ENCODE assay signal across 11 cellular contexts in genomic region chr3:151283907-151284461, GRCh38. TPM values are rescaled to one million over a fixed set of nuclear protein-coding genes. Genes with fewer than 3 reads are reported as not detected.
DNase-seq lines count a peak whose midpoint lies in the region; ATAC-seq and TF ChIP-seq lines count a peak whose summit lies in the region.
"Had no signal": no experiment of that assay in that cellular context is flagged by ENCODE, and none has a peak within 500 bp of the region (broad histone marks: within the 10 kb centered on the region; RNA-seq: fewer than 3 reads in every experiment).

No MANE protein-coding gene starts in this region.

- no peaks in the 10 kb centered on the region for H3K36me3 Mint-ChIP-seq in natural killer cell treated with Interleukin-12 subunit alpha and Interleukin-12 subunit beta and Interleukin-15 and Interleukin-18, amount 100 ng/mL, for 72 hours
- no peaks in the 10 kb centered on the region for H3K36me3 Mint-ChIP-seq in natural killer cell
- H3K36me3 Mint-ChIP-seq in activated T-helper 17 cell treated with anti-CD3 and anti-CD28 coated beads, Interleukin-2, amount 50 U/mL, for 72 hours (ENCODE audit: low read depth), result no peaks in the 10 kb centered on the region

- H3K9me3 Mint-ChIP-seq in natural killer cell treated with Interleukin-12 subunit alpha and Interleukin-12 subunit beta and Interleukin-15 and Interleukin-18, amount 100 ng/mL, for 72 hours, result no peaks in the 10 kb centered on the region
- no peaks in the 10 kb centered on the region for H3K9me3 Mint-ChIP-seq in natural killer cell
- no peaks in the 10 kb centered on the region for H3K9me3 Mint-ChIP-seq in activated T-helper 17 cell treated with anti-CD3 and anti-CD28 coated beads, Interleukin-2, amount 50 U/mL, for 72 hours

- TF ChIP-seq CTCF in natural killer cell (IDR thresholded peaks at IDR 0.05) (no peak), uterus (IDR thresholded peaks at IDR 0.05) (no peak)

- H3K27ac Mint-ChIP-seq in natural killer cell treated with Interleukin-12 subunit alpha and Interleukin-12 subunit beta and Interleukin-15 and Interleukin-18, amount 100 ng/mL, for 72 hours, result no peak overlapping the region
- H3K27ac Mint-ChIP-seq in natural killer cell, result no peak overlapping the region
- H3K27ac Mint-ChIP-seq in activated T-helper 17 cell treated with anti-CD3 and anti-CD28 coated beads, Interleukin-2, amount 50 U/mL, for 72 hours, result peak overlapping the region; percentile 85

- peaks cover 10 to 25% of the 10 kb centered on the region in 2 donors for H3K4me1 Mint-ChIP-seq in natural killer cell treated with Interleukin-12 subunit alpha and Interleukin-12 subunit beta and Interleukin-15 and Interleukin-18, amount 100 ng/mL, for 72 hours (ENCODE audit: low read depth in 2 of 2)
- H3K4me1 Mint-ChIP-seq in natural killer cell, result peaks cover 0 to 2% of the 10 kb centered on the region in 2 donors
- H3K4me1 Mint-ChIP-seq in activated T-helper 17 cell treated with anti-CD3 and anti-CD28 coated beads, Interleukin-2, amount 50 U/mL, for 72 hours, result peaks cover 21% of the 10 kb centered on the region

- no peaks in the 10 kb centered on the region for H3K27me3 Mint-ChIP-seq in natural killer cell treated with Interleukin-12 subunit alpha and Interleukin-12 subunit beta and Interleukin-15 and Interleukin-18, amount 100 ng/mL, for 72 hours
- H3K27me3 Mint-ChIP-seq in natural killer cell (ENCODE audit: low read depth in 2 of 2), result peaks cover 0 to 2% of the 10 kb centered on the region in 2 donors
- H3K27me3 Mint-ChIP-seq in activated T-helper 17 cell treated with anti-CD3 and anti-CD28 coated beads, Interleukin-2, amount 50 U/mL, for 72 hours, result no peaks in the 10 kb centered on the region

- no peak for TF ChIP-seq POLR2A in uterus (IDR thresholded peaks at IDR 0.05)

- ATAC-seq in natural killer cell treated with Interleukin-12 subunit alpha and Interleukin-12 subunit beta and Interleukin-15 and Interleukin-18, amount 100 ng/mL, for 72 hours, result peak; percentile 45 to 50
- ATAC-seq in natural killer cell (no peak), right cardiac atrium (peak; percentile 66 to 70), GM21825 (IDR thresholded peaks at IDR 0.05; ENCODE audit: unreplicated experiment) (no peak)
- peak; percentile 80 for ATAC-seq in activated T-helper 17 cell treated with anti-CD3 and anti-CD28 coated beads, Interleukin-2, amount 50 U/mL, for 72 hours (replicated peaks)

- H3K4me3 Mint-ChIP-seq in natural killer cell treated with Interleukin-12 subunit alpha and Interleukin-12 subunit beta and Interleukin-15 and Interleukin-18, amount 100 ng/mL, for 72 hours, result no peak overlapping the region
- no peak overlapping the region for H3K4me3 Mint-ChIP-seq in natural killer cell
- peak overlapping the region; percentile 57 for H3K4me3 Mint-ChIP-seq in activated T-helper 17 cell treated with anti-CD3 and anti-CD28 coated beads, Interleukin-2, amount 50 U/mL, for 72 hours

- 34% methylated on average over 5 of the region's 5 CpGs for WGBS in right cardiac atrium

- H3K27ac ChIP-seq in right cardiac atrium (ENCODE audit: low read length) (no peak overlapping the region), uterus (peak overlapping the region; percentile 51 to 61)

- H3K27me3 ChIP-seq in right cardiac atrium (ENCODE audit: control insufficient read depth, insufficient read depth) (no peaks in the 10 kb centered on the region), uterus (no peaks in the 10 kb centered on the region)

- H3K9me3 ChIP-seq in right cardiac atrium (ENCODE audit: control insufficient read depth, low read length) (no peaks in the 10 kb centered on the region), uterus (no peaks in the 10 kb centered on the region)
- H3K9me3 ChIP-seq: Caco-2 had no signal

- intact Hi-C loops in natural killer cell (cut with micrococcal nuclease) (loop anchor here (1.0 to 2.0 kb wide), 3 partner anchors 57 to 497 kb away; no protein-coding TSS in a partner anchor), right cardiac atrium (cut with DNase I) (loop anchor here in 3 of 4 donors (2.0 to 5.0 kb wide), 4 partner anchors 57 to 117 kb away; no protein-coding TSS in a partner anchor), uterus (cut with DNase I; ENCODE audit: low total_unique reads) (loop anchor here (10.0 kb wide), 1 partner anchor 59 kb away; no protein-coding TSS in a partner anchor)

- DNase-seq in natural killer cell treated with Interleukin-12 subunit alpha and Interleukin-12 subunit beta and Interleukin-15 and Interleukin-18, amount 100 ng/mL, for 72 hours (ENCODE audit: low spot score), result no peak
- no peak for DNase-seq in natural killer cell
- peak; percentile 45 to 81 (median 65) for DNase-seq in right cardiac atrium
- DNase-seq in uterus, result peak; percentile 41 to 44
- DNase-seq in NCI-H2107 treated with DMSO at 0.1 percent for 48 hours (lab: John Stamatoyannopoulos, UW; ENCODE audit: unreplicated experiment), result no peak
- no peak for DNase-seq in DMS 273 (lab: John Stamatoyannopoulos, UW; ENCODE audit: unreplicated experiment)
- DNase-seq: NCI-H510A treated with DMSO at 0.1 percent for 48 hours had no signal

- no peaks in the 10 kb centered on the region for H3K36me3 ChIP-seq in uterus

- H3K4me3 ChIP-seq in right cardiac atrium (ENCODE audit: low read length) (no peak overlapping the region), uterus (no peak overlapping the region)

- H3K4me1 ChIP-seq in right cardiac atrium (ENCODE audit: control insufficient read depth, insufficient read depth, low read length), result no peaks in the 10 kb centered on the region
- peaks cover 4 to 5% of the 10 kb centered on the region in 2 donors for H3K4me1 ChIP-seq in uterus

RNA-seq across cellular contexts. Expression of gene P2RY14, which starts 5.6 kb away (rescaled TPM):
- total RNA-seq in natural killer cell treated with Interleukin-12 subunit alpha and Interleukin-12 subunit beta and Interleukin-15 and Interleukin-18, amount 100 ng/mL, for 72 hours, result 1 to 10 TPM; 2.0 to 2.1 TPM
- under 1 TPM; 0.25 to 0.93 (median 0.31) TPM for total RNA-seq in natural killer cell
- total RNA-seq in activated T-helper 17 cell treated with anti-CD3 and anti-CD28 coated beads, Interleukin-2, amount 50 U/mL, for 72 hours, result 1 to 10 TPM in 1 of 2 donors, under 1 TPM in 1; 0.90 to 1.3 TPM
- total RNA-seq in right cardiac atrium, result 1 to 10 TPM in 3 of 4 donors, under 1 TPM in 1; 0.39 to 1.3 (median 1.2) TPM
- 1.9 TPM for polyA plus RNA-seq in right cardiac atrium
- total RNA-seq in uterus, result 1 to 10 TPM in 1 of 4 donors, under 1 TPM in 3; 0.51 to 2.6 (median 0.61) TPM
- total RNA-seq: Caco-2 had no signal

RNA-seq across cellular contexts. Expression of gene GPR87, which starts 32.6 kb away (rescaled TPM):
- total RNA-seq in natural killer cell treated with Interleukin-12 subunit alpha and Interleukin-12 subunit beta and Interleukin-15 and Interleukin-18, amount 100 ng/mL, for 72 hours, result not detected
- total RNA-seq in natural killer cell (not detected), right cardiac atrium (not detected), uterus (under 1 TPM in 1 of 4 donors, not detected in 3; 0.21 TPM)
- total RNA-seq in activated T-helper 17 cell treated with anti-CD3 and anti-CD28 coated beads, Interleukin-2, amount 50 U/mL, for 72 hours, result 1 to 10 TPM; 3.2 to 5.0 TPM
- polyA plus RNA-seq in right cardiac atrium, result not detected
- total RNA-seq: temporal lobe had no signal

RNA-seq across cellular contexts. Expression of gene P2RY13, which starts 45.4 kb away (rescaled TPM):
- not detected for total RNA-seq in natural killer cell treated with Interleukin-12 subunit alpha and Interleukin-12 subunit beta and Interleukin-15 and Interleukin-18, amount 100 ng/mL, for 72 hours
- total RNA-seq in natural killer cell, result 1 to 10 TPM in 1 of 3 donors, under 1 TPM in 2; 0.59 to 6.5 (median 0.88) TPM
- total RNA-seq in activated T-helper 17 cell treated with anti-CD3 and anti-CD28 coated beads, Interleukin-2, amount 50 U/mL, for 72 hours, result not detected
- 1 to 10 TPM; 1.2 to 2.1 (median 1.5) TPM for total RNA-seq in right cardiac atrium
- polyA plus RNA-seq in right cardiac atrium, result 0.29 TPM
- 1 to 10 TPM in 3 of 4 donors, under 1 TPM in 1; 0.88 to 1.5 (median 1.2) TPM for total RNA-seq in uterus
- total RNA-seq: Caco-2 had no signal

Comparison
In these comparisons a context has a peak if more than half of its experiments do, and no peak if none do; other contexts are left out.
1. ATAC-seq: peak in natural killer cell treated with Interleukin-12 subunit alpha and Interleukin-12 subunit beta and Interleukin-15 and Interleukin-18, amount 100 ng/mL, for 72 hours (2 of 2), activated T-helper 17 cell treated with anti-CD3 and anti-CD28 coated beads, Interleukin-2, amount 50 U/mL, for 72 hours (single experiment) and right cardiac atrium (2 of 2); none in natural killer cell (0 of 3) and GM21825 (single experiment).
2. DNase-seq: peak in right cardiac atrium (3 of 3) and uterus (2 of 2); none in natural killer cell treated with Interleukin-12 subunit alpha and Interleukin-12 subunit beta and Interleukin-15 and Interleukin-18, amount 100 ng/mL, for 72 hours (single experiment), natural killer cell (single experiment), NCI-H2107 treated with DMSO at 0.1 percent for 48 hours (single experiment) and DMS 273 (single experiment).